In genomic region chr7:95545007-95545615, GRCh38 we compare ENCODE assay signal across 8 cellular contexts. TPM values are rescaled to one million over a fixed set of nuclear protein-coding genes. Genes with fewer than 3 reads are reported as not detected.
DNase-seq lines count a peak whose midpoint lies in the region; ATAC-seq and TF ChIP-seq lines count a peak whose summit lies in the region.

No MANE protein-coding gene starts in this region.

- ATAC-seq in left lobe of liver: peak; percentile 86
- ATAC-seq in stimulated activated naive CD8-positive, alpha-beta T cell treated with anti-CD3 and anti-CD28 coated beads, Interleukin-15, Interleukin-2, amounts not matched to agents 100 U/mL and 50 U/mL, for 24 hours: no peak

- peak overlapping the region; percentile 48 for H3K4me3 ChIP-seq in choroid plexus epithelial cell (ENCODE audit: low read depth, low read length)

- DNase-seq in EH (ENCODE audit: low read depth): peak; percentile 65
- peak; percentile 12 for DNase-seq in NAMALWA (ENCODE audit: low spot score)
- DNase-seq in choroid plexus epithelial cell (ENCODE audit: low read depth): peak; percentile 91
- DNase-seq in left lobe of liver (ENCODE audit: low spot score): peak; percentile 57
- DNase-seq in T-helper 1 cell: no peak
- no peak for DNase-seq in stimulated activated naive CD8-positive, alpha-beta T cell treated with anti-CD3 and anti-CD28 coated beads, Interleukin-15, Interleukin-2, amounts not matched to agents 100 U/mL and 50 U/mL, for 24 hours
- no peak for DNase-seq in stimulated activated CD4-positive, alpha-beta T cell treated with anti-CD3 and anti-CD28 coated beads, Interleukin-12 subunit alpha, Interleukin-12 subunit beta, amount 100 ng/mL, for 4 hours

- TF ChIP-seq CTCF in choroid plexus epithelial cell (conservative IDR thresholded peaks at IDR 0.05; ENCODE audit: low read depth, low read length): peak; percentile 86

- H3K27ac ChIP-seq in temporal lobe (ENCODE audit: low read depth, low read length): peak overlapping the region; percentile 97

RNA-seq across cellular contexts. Expression of gene PDK4, which starts 51.2 kb away (rescaled TPM):
- total RNA-seq in left lobe of liver: 77.4 TPM
- 6.4 TPM for total RNA-seq in temporal lobe

RNA-seq across cellular contexts. Expression of gene ASB4, which starts 59.4 kb away (rescaled TPM):
- total RNA-seq in left lobe of liver (0.40 TPM), temporal lobe (under 0.01 TPM)

Comparison
In these comparisons a context has a peak if more than half of its experiments do, and no peak if none do; other contexts are left out.
1. DNase-seq: peak in EH (single experiment), NAMALWA (single experiment), choroid plexus epithelial cell (single experiment) and left lobe of liver (single experiment); none in T-helper 1 cell (0 of 5), stimulated activated naive CD8-positive, alpha-beta T cell treated with anti-CD3 and anti-CD28 coated beads, Interleukin-15, Interleukin-2, amounts not matched to agents 100 U/mL and 50 U/mL, for 24 hours (single experiment) and stimulated activated CD4-positive, alpha-beta T cell treated with anti-CD3 and anti-CD28 coated beads, Interleukin-12 subunit alpha, Interleukin-12 subunit beta, amount 100 ng/mL, for 4 hours (single experiment).
2. RNA of gene PDK4, which starts 51.2 kb away (total RNA-seq): 77.4 TPM in left lobe of liver (single experiment); 6.4 TPM in temporal lobe (single experiment); every median in the first group is over 10 times any median in the second.